ENCODE assay signal across 14 cellular contexts in genomic region chr1:247054992-247055415, GRCh38. TPM values are rescaled to one million over a fixed set of nuclear protein-coding genes. Genes with fewer than 3 reads are reported as not detected.
A peak's percentile ranks its signal among the peaks of the same experiment; 100 is the strongest.
DNase-seq lines count a peak whose midpoint lies in the region; TF ChIP-seq lines count a peak whose summit lies in the region.
"Had no signal": no experiment of that assay in that cellular context is flagged by ENCODE, and none has a peak within 500 bp of the region (broad histone marks: within the 10 kb centered on the region; RNA-seq: fewer than 3 reads in every experiment).

No MANE protein-coding gene starts in this region.

- H3K36me3 ChIP-seq in mammary epithelial cell (ENCODE audit: insufficient read depth, low read length) (no peaks in the 10 kb centered on the region), tibial artery (peaks cover 0 to 5% (median 0%) of the 10 kb centered on the region in 3 donors)
- H3K36me3 ChIP-seq: prostate gland, thyroid gland had no signal

- intact Hi-C loops in Calu3 (cut with micrococcal nuclease; ENCODE audit: unreplicated experiment): no loop called here
- intact Hi-C loops in mammary epithelial cell (cut with micrococcal nuclease): no loop called here
- intact Hi-C loops in tibial artery (cut with DNase I; ENCODE audit: low total_unique reads): no loop called here

- TF ChIP-seq CTCF in Calu3 (IDR thresholded peaks at IDR 0.05; ENCODE audit: unreplicated experiment): no peak
- TF ChIP-seq CTCF in mammary epithelial cell (conservative IDR thresholded peaks at IDR 0.05 in 1 of 2, IDR thresholded peaks at IDR 0.05 in 1 of 2; ENCODE audit: extremely low read depth in 1 of 2, insufficient read depth in 1 of 2, low read depth in 1 of 2, low read length in 2 of 2): no peak
- TF ChIP-seq CTCF in tibial artery (IDR thresholded peaks at IDR 0.05): no peak

- no peak overlapping the region for H3K4me3 Mint-ChIP-seq in Calu3 (ENCODE audit: low read depth, unreplicated experiment)

- no peak overlapping the region for H2AFZ ChIP-seq in mammary epithelial cell (ENCODE audit: low read depth, low read length)

- dilution Hi-C loops in mammary epithelial cell (cut with HindIII; ENCODE audit: low sequenced_read_pairs): no loop called here

- H3K27me3 Mint-ChIP-seq in Calu3 (ENCODE audit: unreplicated experiment): no peaks in the 10 kb centered on the region

- H3K9ac ChIP-seq in mammary epithelial cell (ENCODE audit: insufficient read depth, low read length): no peak overlapping the region

- CTCF ChIA-PET in Calu3 (lab: Charles Lee) (interaction anchor here (0.6 kb wide), 1 partner anchor 1764 kb away, joined by 3 read pairs; no protein-coding TSS in a partner anchor), mammary epithelial cell (lab: Charles Lee; ENCODE audit: low non-redundant PET) (no interaction called here)

- H4K20me1 ChIP-seq in mammary epithelial cell (ENCODE audit: insufficient read depth, low read length): no peaks in the 10 kb centered on the region

- in situ Hi-C loops in mammary epithelial cell (cut with MboI; ENCODE audit: low sequenced_read_pairs in 2 of 2): no loop called here

- H3K9me3 ChIP-seq in mammary epithelial cell (replicated peaks; ENCODE audit: insufficient read depth, low read length) (peaks cover 31% of the 10 kb centered on the region), tibial artery (peaks cover 0 to 24% (median 8%) of the 10 kb centered on the region in 3 donors)
- H3K9me3 ChIP-seq: prostate gland, thyroid gland had no signal

- H3K4me1 ChIP-seq in mammary epithelial cell (ENCODE audit: insufficient read depth, low read length): no peaks in the 10 kb centered on the region
- peaks cover 0 to 18% (median 11%) of the 10 kb centered on the region in 4 donors for H3K4me1 ChIP-seq in tibial artery
- H3K4me1 ChIP-seq: prostate gland, thyroid gland had no signal

- DNase-seq in Calu3 (peak; percentile 55), M059J (ENCODE audit: low read depth) (peak; percentile 54), mammary epithelial cell (peak; percentile 18), islet precursor cell (peak; percentile 70), tibial artery (no peak), NOMO-1 (lab: John Stamatoyannopoulos, UW; ENCODE audit: unreplicated experiment in 2 of 2) (no peak), Ammon's horn (ENCODE audit: low spot score) (no peak), SIG-M5 treated with dmso at 0.1 percent for 504 hours (lab: John Stamatoyannopoulos, UW; ENCODE audit: unreplicated experiment) (no peak)
- DNase-seq: activated T-cell treated with anti-CD3 and anti-CD28 coated beads for 4 hours, immature natural killer cell, NCI-H1092 treated with DMSO at 0.1 percent for 48 hours, NCI-H345, thyroid gland had no signal

- no TSS peak for BruUV-seq in Calu3 (replicated peaks; lab: Mats Ljungman, UMichigan)
- no TSS peak for BruUV-seq in mammary epithelial cell (replicated peaks; lab: Mats Ljungman, UMichigan)

- H3K27ac ChIP-seq in mammary epithelial cell (ENCODE audit: insufficient read depth, low read depth, low read length) (no peak overlapping the region), tibial artery (no peak overlapping the region)
- H3K27ac ChIP-seq: prostate gland, thyroid gland had no signal

- peaks cover 66% of the 10 kb centered on the region for H3K79me2 ChIP-seq in mammary epithelial cell (ENCODE audit: insufficient read depth, low read length)

- 0% methylated on average over 2 of the region's 2 CpGs for WGBS in mammary epithelial cell (ENCODE audit: low coverage, missing lambda C conversion rate)

- H3K27me3 ChIP-seq in mammary epithelial cell (ENCODE audit: insufficient read depth, low read length): no peaks in the 10 kb centered on the region
- H3K27me3 ChIP-seq in tibial artery: no peaks in the 10 kb centered on the region
- H3K27me3 ChIP-seq: thyroid gland had no signal

- H3K4me3 ChIP-seq in mammary epithelial cell (replicated peaks in 1 of 3; ENCODE audit: insufficient read depth in 1 of 3, low read depth in 2 of 3, low read length in 3 of 3): no peak overlapping the region
- no peak overlapping the region for H3K4me3 ChIP-seq in tibial artery
- H3K4me3 ChIP-seq: prostate gland, thyroid gland had no signal

- H3K4me1 Mint-ChIP-seq in Calu3 (ENCODE audit: low read depth, unreplicated experiment): no peaks in the 10 kb centered on the region

- no peaks in the 10 kb centered on the region for H3K36me3 Mint-ChIP-seq in Calu3 (ENCODE audit: insufficient read depth, unreplicated experiment)

- H3K9me3 Mint-ChIP-seq in Calu3 (ENCODE audit: low read depth, unreplicated experiment): peaks cover 32% of the 10 kb centered on the region

- H3K27ac Mint-ChIP-seq in Calu3 (ENCODE audit: unreplicated experiment): no peak overlapping the region

- H3K4me2 ChIP-seq in mammary epithelial cell (ENCODE audit: insufficient read depth, low read depth, low read length): no peak overlapping the region

RNA-seq across cellular contexts. Expression of gene ZNF670, which starts 23.6 kb away (rescaled TPM):
- total RNA-seq in Calu3 (2022) (3.9 and 6.1 TPM in 2 replicates), mammary epithelial cell (1 to 10 TPM; 3.3 to 4.1 TPM)
- 5.4 and 9.3 TPM in 2 replicates for total RNA-seq in M059J (2014; rRNA removed; shearing (Covaris generic))
- polyA plus RNA-seq in mammary epithelial cell: 2.0 TPM
- 0.93 TPM for polyA minus RNA-seq in mammary epithelial cell

RNA-seq across cellular contexts. Expression of gene ZNF695, which starts 47.1 kb away (rescaled TPM):
- total RNA-seq in Calu3 (2022) (18.2 and 19.6 TPM in 2 replicates), mammary epithelial cell (1 to 10 TPM; 1.7 to 4.4 TPM)
- 2.5 and 8.9 TPM in 2 replicates for total RNA-seq in M059J (2014; rRNA removed; shearing (Covaris generic))
- polyA plus RNA-seq in mammary epithelial cell: 0.74 TPM
- 23.2 TPM for polyA minus RNA-seq in mammary epithelial cell
- polyA plus RNA-seq: immature natural killer cell had no signal

RNA-seq across cellular contexts. Expression of gene ZNF669, which starts 49.2 kb away (rescaled TPM):
- 8.9 and 10.5 TPM in 2 replicates for total RNA-seq in Calu3 (2022)
- total RNA-seq in M059J (2014; rRNA removed; shearing (Covaris generic)): 6.9 and 13.4 TPM in 2 replicates
- 1 to 10 TPM; 7.4 to 9.0 TPM for total RNA-seq in mammary epithelial cell
- polyA plus RNA-seq in mammary epithelial cell: 3.1 TPM
- polyA minus RNA-seq in mammary epithelial cell: 11.7 TPM

Comparison
In these comparisons a context has a peak if more than half of its experiments do, and no peak if none do; other contexts are left out.
1. DNase-seq: peak in Calu3 (single experiment), M059J (single experiment), mammary epithelial cell (single experiment) and islet precursor cell (single experiment); none in tibial artery (0 of 2), NOMO-1 (0 of 2), Ammon's horn (single experiment) and SIG-M5 treated with dmso at 0.1 percent for 504 hours (single experiment).